Comparison of ENCODE assay signal across 2 cellular contexts in the genomic region with DNA sequence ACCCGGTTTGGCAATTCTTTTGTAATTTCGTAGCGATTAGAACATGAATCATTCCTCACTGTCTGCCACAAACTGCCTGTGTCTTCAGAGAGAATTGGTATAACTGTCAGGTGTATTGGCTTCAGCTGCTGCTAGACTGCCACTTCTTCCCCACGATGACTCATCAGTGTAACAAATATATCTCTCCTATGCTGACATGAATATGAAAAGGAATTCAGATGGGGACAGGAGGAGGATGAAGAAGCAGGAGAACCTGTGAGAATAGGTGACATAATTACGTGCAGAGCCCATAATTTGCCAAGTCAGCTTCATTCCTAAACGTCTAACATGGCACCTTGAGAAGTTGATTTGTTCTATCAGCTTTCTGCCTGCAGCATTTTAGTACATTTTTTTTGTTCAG.
TF ChIP-seq lines count a peak whose summit lies in the region.

No MANE protein-coding gene starts in this region.

TF ChIP-seq in IMR-90, 13 proteins besides CTCF, POLR2A, EP300 and RAD21 (continued from another document):
- TF ChIP-seq FOS (IDR thresholded peaks at IDR 0.05; ENCODE audit: low read depth, low read length) = peak; percentile 47; the same call in 1 of the 2 replicates
- no peak for TF ChIP-seq SMC3 (IDR thresholded peaks at IDR 0.05; ENCODE audit: low read depth, low read length)

TF ChIP-seq in neural cell, 6 proteins besides CTCF, POLR2A, EP300 and RAD21:
- TF ChIP-seq, protein P1, sequence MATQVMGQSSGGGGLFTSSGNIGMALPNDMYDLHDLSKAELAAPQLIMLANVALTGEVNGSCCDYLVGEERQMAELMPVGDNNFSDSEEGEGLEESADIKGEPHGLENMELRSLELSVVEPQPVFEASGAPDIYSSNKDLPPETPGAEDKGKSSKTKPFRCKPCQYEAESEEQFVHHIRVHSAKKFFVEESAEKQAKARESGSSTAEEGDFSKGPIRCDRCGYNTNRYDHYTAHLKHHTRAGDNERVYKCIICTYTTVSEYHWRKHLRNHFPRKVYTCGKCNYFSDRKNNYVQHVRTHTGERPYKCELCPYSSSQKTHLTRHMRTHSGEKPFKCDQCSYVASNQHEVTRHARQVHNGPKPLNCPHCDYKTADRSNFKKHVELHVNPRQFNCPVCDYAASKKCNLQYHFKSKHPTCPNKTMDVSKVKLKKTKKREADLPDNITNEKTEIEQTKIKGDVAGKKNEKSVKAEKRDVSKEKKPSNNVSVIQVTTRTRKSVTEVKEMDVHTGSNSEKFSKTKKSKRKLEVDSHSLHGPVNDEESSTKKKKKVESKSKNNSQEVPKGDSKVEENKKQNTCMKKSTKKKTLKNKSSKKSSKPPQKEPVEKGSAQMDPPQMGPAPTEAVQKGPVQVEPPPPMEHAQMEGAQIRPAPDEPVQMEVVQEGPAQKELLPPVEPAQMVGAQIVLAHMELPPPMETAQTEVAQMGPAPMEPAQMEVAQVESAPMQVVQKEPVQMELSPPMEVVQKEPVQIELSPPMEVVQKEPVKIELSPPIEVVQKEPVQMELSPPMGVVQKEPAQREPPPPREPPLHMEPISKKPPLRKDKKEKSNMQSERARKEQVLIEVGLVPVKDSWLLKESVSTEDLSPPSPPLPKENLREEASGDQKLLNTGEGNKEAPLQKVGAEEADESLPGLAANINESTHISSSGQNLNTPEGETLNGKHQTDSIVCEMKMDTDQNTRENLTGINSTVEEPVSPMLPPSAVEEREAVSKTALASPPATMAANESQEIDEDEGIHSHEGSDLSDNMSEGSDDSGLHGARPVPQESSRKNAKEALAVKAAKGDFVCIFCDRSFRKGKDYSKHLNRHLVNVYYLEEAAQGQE (IDR thresholded peaks at IDR 0.05; ENCODE audit: borderline replicate concordance) = no peak
- TF ChIP-seq POLR2AphosphoS5 (IDR thresholded peaks at IDR 0.05) = peak; percentile 61
